ENCODE assay signal across 12 cellular contexts in the genomic region with DNA sequence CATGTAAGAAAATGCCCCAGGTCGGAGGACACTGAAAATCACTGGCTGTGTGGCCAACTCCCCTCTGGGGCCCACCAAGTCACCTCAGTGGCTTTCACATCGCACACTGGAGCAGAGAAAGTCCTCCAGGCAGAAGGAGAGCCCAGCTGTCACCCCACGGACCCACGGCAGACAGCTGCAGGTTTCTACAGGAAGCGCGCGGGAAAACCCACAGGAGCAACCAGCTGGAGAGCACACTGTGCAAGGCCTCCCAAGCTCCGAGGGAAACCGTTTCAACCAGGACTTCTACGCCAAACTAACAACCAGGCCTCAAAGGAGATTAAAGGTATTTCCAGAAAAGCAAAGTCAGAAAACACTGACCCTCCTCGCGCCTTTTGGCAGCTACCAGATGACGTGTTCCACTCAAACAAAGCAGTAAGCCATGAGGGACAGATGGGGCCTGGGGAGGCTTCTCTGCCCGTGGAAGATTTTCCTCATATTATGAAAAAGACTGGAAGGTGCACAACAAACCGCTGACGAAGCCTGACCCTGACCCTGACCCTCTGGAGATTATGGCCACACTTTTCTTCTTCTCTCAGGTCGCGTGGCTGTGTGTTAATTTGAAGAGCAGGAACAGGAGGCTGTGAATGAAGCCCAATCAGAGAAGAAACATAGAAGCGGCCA.
"Had no signal": no experiment of that assay in that cellular context is flagged by ENCODE, and none has a peak within 500 bp of the region (broad histone marks: within the 10 kb centered on the region; RNA-seq: fewer than 3 reads in every experiment).

No MANE protein-coding gene starts in this region.

- H3K27ac ChIP-seq: gastroesophageal sphincter, hepatocyte, skin epidermis, thyroid gland, vagina had no signal

- ATAC-seq: activated CD4-positive, CD25-positive, alpha-beta regulatory T cell treated with anti-CD3 and anti-CD28 coated beads, Interleukin-2, amount 50 U/mL, for 24 hours; gastroesophageal sphincter; left ventricle myocardium superior had no signal

- H2AFZ ChIP-seq: hepatocyte had no signal

- H3K4me2 ChIP-seq: hepatocyte had no signal

- H3K27ac Mint-ChIP-seq: activated T-helper 2 cell treated with anti-CD3 and anti-CD28 coated beads, Interferon-gamma antibody, Interleukin-2, Interleukin-4, amounts not matched to agents 10 μg/mL and 5 μg/mL and 100 μg/mL, durations not matched to agents 14 hours and 24 hours and 36 hours; T-helper 1 cell treated with Interleukin-12 subunit alpha and Interleukin-12 subunit beta and Interleukin-4 antibody, amounts not matched to agents 30 μg/mL and 1 μg/mL, for 36 hours had no signal

- H3K9me3 ChIP-seq: gastroesophageal sphincter, thyroid gland, vagina had no signal

- H3K9me3 Mint-ChIP-seq: activated naive CD4-positive, alpha-beta T cell treated with anti-CD3 and anti-CD28 coated beads, Interleukin-2, amount 10 ng/mL, durations not matched to agents 7 days and 5 days; activated T-helper 2 cell treated with anti-CD3 and anti-CD28 coated beads, Interferon-gamma antibody, Interleukin-2, Interleukin-4, amounts not matched to agents 10 μg/mL and 5 μg/mL and 100 μg/mL, durations not matched to agents 14 hours and 24 hours and 36 hours; T-helper 1 cell treated with Interleukin-12 subunit alpha and Interleukin-12 subunit beta and Interleukin-4 antibody, amounts not matched to agents 30 μg/mL and 1 μg/mL, for 36 hours had no signal

- H3K4me1 ChIP-seq: gastroesophageal sphincter, vagina had no signal

- H3K79me2 ChIP-seq: hepatocyte had no signal

- H3K4me1 Mint-ChIP-seq: activated naive CD4-positive, alpha-beta T cell treated with anti-CD3 and anti-CD28 coated beads, Interleukin-2, amount 10 ng/mL, durations not matched to agents 7 days and 5 days had no signal

- H3K4me3 Mint-ChIP-seq: activated naive CD4-positive, alpha-beta T cell treated with anti-CD3 and anti-CD28 coated beads, Interleukin-2, amount 10 ng/mL, durations not matched to agents 7 days and 5 days; T-helper 1 cell treated with Interleukin-12 subunit alpha and Interleukin-12 subunit beta and Interleukin-4 antibody, amounts not matched to agents 30 μg/mL and 1 μg/mL, for 36 hours had no signal

- H3K27me3 ChIP-seq: gastroesophageal sphincter, hepatocyte, thyroid gland, vagina had no signal

- H3K27me3 Mint-ChIP-seq: activated naive CD4-positive, alpha-beta T cell treated with anti-CD3 and anti-CD28 coated beads, Interleukin-2, amount 10 ng/mL, durations not matched to agents 7 days and 5 days had no signal

- H3K4me3 ChIP-seq: gastroesophageal sphincter, hepatocyte, skin epidermis, thyroid gland, vagina had no signal

- DNase-seq: activated CD4-positive, alpha-beta T cell treated with anti-CD3 and anti-CD28 coated beads, Interleukin-2, amount 50 U/mL, for 4 hours; activated naive CD4-positive, alpha-beta T cell treated with anti-CD3 and anti-CD28 coated beads, Interleukin-2, amount 10 ng/mL, durations not matched to agents 7 days and 5 days; effector memory CD4-positive, alpha-beta T cell; left ventricle myocardium superior; thyroid gland had no signal
